8 cellular contexts compared by ENCODE assay signal in the genomic region with DNA sequence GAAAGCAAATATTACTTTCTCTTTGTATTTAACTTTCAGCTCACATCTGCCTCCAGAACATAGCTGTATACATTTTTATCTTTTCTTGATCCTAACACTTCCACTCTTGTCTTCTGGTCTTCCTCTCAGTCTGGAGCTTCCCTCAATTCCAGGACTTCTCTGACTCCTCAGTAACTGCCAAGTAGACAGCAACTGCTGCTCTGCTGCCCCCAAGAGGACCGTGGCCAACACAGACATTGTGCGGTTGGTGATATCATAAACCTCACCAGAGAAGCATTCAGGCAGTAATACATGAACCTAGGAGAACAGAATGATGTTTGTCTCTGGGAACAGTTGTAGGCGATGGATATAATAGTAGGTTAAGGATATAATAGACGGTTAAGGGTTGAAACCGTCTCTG. TPM values are rescaled to one million over a fixed set of nuclear protein-coding genes. Genes with fewer than 3 reads are reported as not detected.
DNase-seq lines count a peak whose midpoint lies in the region; ATAC-seq and TF ChIP-seq lines count a peak whose summit lies in the region.

No MANE protein-coding gene starts in this region.

- peaks cover 19% of the 10 kb centered on the region for H3K27me3 Mint-ChIP-seq in activated T-helper 17 cell treated with anti-CD3 and anti-CD28 coated beads, Interleukin-2, amount 50 U/mL, for 72 hours

- H3K27ac ChIP-seq in 22Rv1 = no peak overlapping the region

- DNase-seq in GM13976 (ENCODE audit: low spot score) (peak; percentile 30), NCI-H2196 treated with DMSO at 0.1 percent for 48 hours (lab: John Stamatoyannopoulos, UW; ENCODE audit: unreplicated experiment) (peak; percentile 48), dedifferentiated amniotic fluid mesenchymal stem cell (ENCODE audit: extremely low spot score) (peak; percentile 29), occipital lobe (lab: John Stamatoyannopoulos, UW) (peak; percentile 2), GM19238 (ENCODE audit: insufficient read length, low spot score) (no peak)

- no peaks in the 10 kb centered on the region for H3K36me3 Mint-ChIP-seq in activated T-helper 17 cell treated with anti-CD3 and anti-CD28 coated beads, Interleukin-2, amount 50 U/mL, for 72 hours (ENCODE audit: low read depth)

- no peaks in the 10 kb centered on the region for H3K4me1 Mint-ChIP-seq in activated T-helper 17 cell treated with anti-CD3 and anti-CD28 coated beads, Interleukin-2, amount 50 U/mL, for 72 hours

- H3K9me3 Mint-ChIP-seq in activated T-helper 17 cell treated with anti-CD3 and anti-CD28 coated beads, Interleukin-2, amount 50 U/mL, for 72 hours = peaks cover 15% of the 10 kb centered on the region

- TF ChIP-seq CTCF in 22Rv1 (IDR thresholded peaks at IDR 0.05) (peak; percentile 65), GM13976 (IDR thresholded peaks at IDR 0.05; ENCODE audit: borderline replicate concordance, control extremely low read depth, extremely low read depth, insufficient read depth, missing control alignments) (no peak)

- in situ Hi-C loops in GM13976 (cut with MboI; ENCODE audit: low sequenced_read_pairs, unreplicated experiment) = no loop called here

- no peak overlapping the region for H3K4me3 Mint-ChIP-seq in activated T-helper 17 cell treated with anti-CD3 and anti-CD28 coated beads, Interleukin-2, amount 50 U/mL, for 72 hours

- no peak for ATAC-seq in GM21447 (IDR thresholded peaks at IDR 0.05; ENCODE audit: unreplicated experiment)
- no peak for ATAC-seq in activated T-helper 17 cell treated with anti-CD3 and anti-CD28 coated beads, Interleukin-2, amount 50 U/mL, for 72 hours (replicated peaks)

- no peak overlapping the region for H3K27ac Mint-ChIP-seq in activated T-helper 17 cell treated with anti-CD3 and anti-CD28 coated beads, Interleukin-2, amount 50 U/mL, for 72 hours

RNA-seq across cellular contexts. Expression of gene FGF12, which starts 45.2 kb away (rescaled TPM):
- total RNA-seq in occipital lobe = 187 TPM
- total RNA-seq in activated T-helper 17 cell treated with anti-CD3 and anti-CD28 coated beads, Interleukin-2, amount 50 U/mL, for 72 hours = under 1 TPM in 1 of 2 donors, not detected in 1; 0.37 TPM

Comparison
In these comparisons a context has a peak if more than half of its experiments do, and no peak if none do; other contexts are left out.
1. RNA of gene FGF12, which starts 45.2 kb away (total RNA-seq): 187 TPM in occipital lobe (single experiment); 0.37 TPM in activated T-helper 17 cell treated with anti-CD3 and anti-CD28 coated beads, Interleukin-2, amount 50 U/mL, for 72 hours; every median in the first group is over 100 times any median in the second.